ENCODE assay signal across 9 cellular contexts in the genomic region with DNA sequence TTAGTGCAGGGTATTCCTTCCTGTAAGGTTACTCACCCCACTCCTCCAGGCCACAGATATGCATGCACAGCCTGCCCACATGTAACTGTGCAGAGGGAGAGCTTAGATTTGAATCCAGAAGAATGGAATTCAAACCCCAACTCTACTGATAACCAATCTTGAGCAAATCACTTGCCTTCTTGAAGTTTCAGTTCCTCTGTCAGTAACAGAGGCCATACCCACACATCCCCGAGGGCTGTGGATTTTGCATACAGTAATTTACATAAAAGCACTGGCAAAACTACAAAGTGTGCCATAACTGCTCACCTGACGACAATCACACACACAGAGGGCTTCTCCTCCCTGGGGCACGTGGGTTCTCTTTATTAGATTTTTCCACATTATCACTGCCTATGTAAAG. TPM values are rescaled to one million over a fixed set of nuclear protein-coding genes. Genes with fewer than 3 reads are reported as not detected.
DNase-seq lines count a peak whose midpoint lies in the region; ATAC-seq lines count a peak whose summit lies in the region.
"Had no signal": no experiment of that assay in that cellular context is flagged by ENCODE, and none has a peak within 500 bp of the region (broad histone marks: within the 10 kb centered on the region; RNA-seq: fewer than 3 reads in every experiment).

No MANE protein-coding gene starts in this region.

- ATAC-seq in HG02852 (IDR thresholded peaks at IDR 0.05; ENCODE audit: unreplicated experiment), result peak; percentile 97

- DNase-seq in activated CD8-positive, alpha-beta memory T cell treated with anti-CD3 and anti-CD28 coated beads for 24 hours, result peak; percentile 60
- DNase-seq in activated CD8-positive, alpha-beta memory T cell treated with anti-CD3 and anti-CD28 coated beads, Interleukin-2, amount 50 U/mL, for 4 hours, result no peak
- DNase-seq in NOMO-1 treated with dmso at 0.1 percent for 144 hours (lab: John Stamatoyannopoulos, UW; ENCODE audit: unreplicated experiment) (peak; percentile 13), NCI-H82 (lab: John Stamatoyannopoulos, UW) (no peak), iPS-NIHi11 (ENCODE audit: low spot score) (no peak), ureter (ENCODE audit: low spot score) (no peak)
- peak in 5 of 6 experiments; percentile 30 to 53 (median 49) for DNase-seq in stimulated activated naive CD4-positive, alpha-beta T cell (lab: John Stamatoyannopoulos, UW)

RNA-seq across cellular contexts. Expression of gene CD247, which starts 18.7 kb away (rescaled TPM):
- 4.7 TPM for total RNA-seq in ureter
- total RNA-seq: M059J had no signal

RNA-seq across cellular contexts. Expression of gene CREG1, which starts 53.9 kb away (rescaled TPM):
- 96.4 TPM for total RNA-seq in ureter

Comparison
In these comparisons a context has a peak if more than half of its experiments do, and no peak if none do; other contexts are left out.
1. DNase-seq: peak in activated CD8-positive, alpha-beta memory T cell treated with anti-CD3 and anti-CD28 coated beads for 24 hours (single experiment), NOMO-1 treated with dmso at 0.1 percent for 144 hours (single experiment) and stimulated activated naive CD4-positive, alpha-beta T cell (5 of 6); none in activated CD8-positive, alpha-beta memory T cell treated with anti-CD3 and anti-CD28 coated beads, Interleukin-2, amount 50 U/mL, for 4 hours (single experiment), NCI-H82 (single experiment), iPS-NIHi11 (single experiment) and ureter (single experiment).